1 cellular context compared by ENCODE assay signal in the genomic region with DNA sequence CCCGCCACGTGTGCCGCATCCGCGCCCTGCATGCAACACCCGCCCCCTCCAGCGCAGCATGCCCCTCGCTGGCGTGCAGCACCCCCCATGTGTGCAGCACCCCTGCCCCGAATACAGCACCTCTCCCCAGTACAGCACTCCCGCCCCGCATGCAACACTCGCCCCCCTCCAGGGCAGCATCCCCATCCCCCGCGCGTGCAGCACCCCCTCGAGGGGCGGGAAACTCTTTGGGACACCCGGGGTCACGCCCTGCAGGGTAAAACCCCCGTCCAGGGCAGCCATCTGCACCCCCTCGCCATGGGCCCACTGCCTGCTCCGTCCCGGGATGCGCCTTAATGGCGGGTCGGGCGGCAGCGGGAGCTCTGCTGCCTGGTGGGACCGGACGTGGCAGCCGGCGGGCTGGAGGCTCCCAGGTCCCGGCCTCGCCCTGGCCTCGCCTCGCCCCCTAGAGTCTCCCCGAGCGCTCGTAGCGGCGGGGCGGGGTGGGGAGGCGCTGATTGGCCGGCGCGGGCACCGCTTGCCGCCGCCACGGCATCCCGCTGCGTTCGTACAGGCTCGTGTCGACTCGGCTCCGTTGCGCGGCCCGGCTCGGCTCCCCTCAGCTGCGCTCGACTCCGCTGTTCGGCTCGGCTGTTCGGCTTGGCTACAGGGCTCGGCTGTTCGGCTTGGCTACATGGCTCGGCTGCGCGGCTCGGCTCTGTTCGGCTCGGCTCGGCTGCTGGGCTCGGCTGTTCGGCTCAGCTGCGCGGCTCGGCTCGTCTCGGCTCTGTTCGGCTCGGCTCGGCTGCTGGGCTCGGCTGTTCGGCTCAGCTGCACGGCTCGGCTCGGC.
TF ChIP-seq lines count a peak whose summit lies in the region.

No MANE protein-coding gene starts in this region.

TF ChIP-seq in HepG2, 621 proteins besides CTCF, POLR2A, EP300 and RAD21 (continued from another document and continues in another):
- TF ChIP-seq SMAD1 (CRISPR knock-in tag; IDR thresholded peaks at IDR 0.05; ENCODE audit: borderline replicate concordance, low read depth) (peak; percentile 76; the same call in 1 of the 2 replicates), ZNF335 (CRISPR knock-in tag; IDR thresholded peaks at IDR 0.05) (no peak), PPARG (CRISPR knock-in tag; conservative IDR thresholded peaks at IDR 0.05) (no peak), ZNF547 (CRISPR knock-in tag; IDR thresholded peaks at IDR 0.05) (peak; percentile 47; the same call in 1 of the 2 replicates), ZFX (CRISPR knock-in tag; IDR thresholded peaks at IDR 0.05; ENCODE audit: low read depth) (peak; percentile 40; the same call in 1 of the 2 replicates), SAFB2 (CRISPR knock-in tag; IDR thresholded peaks at IDR 0.05; ENCODE audit: borderline replicate concordance, low read depth) (0 out of 2 replicates have a peak, but pooled peaks have one; percentile 35), THYN1 (CRISPR knock-in tag; IDR thresholded peaks at IDR 0.05; ENCODE audit: borderline replicate concordance, low read depth) (no peak), YY1 (IDR thresholded peaks at IDR 0.05; ENCODE audit: insufficient read depth, insufficient replicate concordance, low read depth, low read length) (peak; percentile 37), ZFY (CRISPR knock-in tag; IDR thresholded peaks at IDR 0.05) (peak; percentile 45; the same call in 1 of the 2 replicates), ZNF746 (CRISPR knock-in tag; IDR thresholded peaks at IDR 0.05) (no peak), ZNF569 (CRISPR knock-in tag; IDR thresholded peaks at IDR 0.05; ENCODE audit: borderline replicate concordance) (no peak), HOXA3 (CRISPR knock-in tag; IDR thresholded peaks at IDR 0.05) (peak; percentile 54), ZNF44 (CRISPR knock-in tag; IDR thresholded peaks at IDR 0.05) (no peak), RBM22 (optimal IDR thresholded peaks at IDR 0.05; ENCODE audit: low read length) (no peak), ZNF343 (CRISPR knock-in tag; IDR thresholded peaks at IDR 0.05) (peak; percentile 82; the same call in 1 of the 2 replicates), NFE2 (CRISPR knock-in tag; IDR thresholded peaks at IDR 0.05) (no peak), ZNF629 (CRISPR knock-in tag; conservative IDR thresholded peaks at IDR 0.05) (no peak), ZNF614 (CRISPR knock-in tag; IDR thresholded peaks at IDR 0.05; ENCODE audit: borderline replicate concordance) (0 out of 2 replicates have a peak, but pooled peaks have one; percentile 29), SRF (IDR thresholded peaks at IDR 0.05; ENCODE audit: low read depth, low read length) (no peak), ZNF263 (CRISPR knock-in tag; IDR thresholded peaks at IDR 0.05) (peak; percentile 36; the same call in 1 of the 2 replicates), GABPB1 (CRISPR knock-in tag; IDR thresholded peaks at IDR 0.05) (peak; percentile 57; the same call in 1 of the 2 replicates), ZNF460 (CRISPR knock-in tag; IDR thresholded peaks at IDR 0.05; ENCODE audit: borderline replicate concordance) (no peak), ZNF761 (CRISPR knock-in tag; conservative IDR thresholded peaks at IDR 0.05) (0 out of 2 replicates have a peak, but pooled peaks have one; percentile 59), HDAC2 (CRISPR knock-in tag; IDR thresholded peaks at IDR 0.05) (no peak), HOXD1 (CRISPR knock-in tag; IDR thresholded peaks at IDR 0.05) (0 out of 2 replicates have a peak, but pooled peaks have one; percentile 36), KDM5B (CRISPR knock-in tag; IDR thresholded peaks at IDR 0.05; ENCODE audit: borderline replicate concordance) (peak; percentile 71), MED13 (CRISPR knock-in tag; IDR thresholded peaks at IDR 0.05) (no peak), ZNF260 (CRISPR knock-in tag; IDR thresholded peaks at IDR 0.05; ENCODE audit: borderline replicate concordance, low read depth) (no peak)
- TF ChIP-seq, protein P1, sequence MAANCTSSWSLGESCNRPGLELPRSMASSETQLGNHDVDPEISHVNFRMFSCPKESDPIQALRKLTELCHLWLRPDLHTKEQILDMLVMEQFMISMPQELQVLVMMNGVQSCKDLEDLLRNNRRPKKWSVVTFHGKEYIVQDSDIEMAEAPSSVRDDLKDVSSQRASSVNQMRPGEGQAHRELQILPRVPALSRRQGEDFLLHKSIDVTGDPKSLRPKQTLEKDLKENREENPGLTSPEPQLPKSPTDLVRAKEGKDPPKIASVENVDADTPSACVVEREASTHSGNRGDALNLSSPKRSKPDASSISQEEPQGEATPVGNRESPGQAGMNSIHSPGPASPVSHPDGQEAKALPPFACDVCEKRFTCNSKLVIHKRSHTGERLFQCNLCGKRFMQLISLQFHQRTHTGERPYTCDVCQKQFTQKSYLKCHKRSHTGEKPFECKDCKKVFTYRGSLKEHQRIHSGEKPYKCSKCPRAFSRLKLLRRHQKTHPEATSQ (CRISPR knock-in tag; IDR thresholded peaks at IDR 0.05; ENCODE audit: borderline replicate concordance), result no peak
- TF ChIP-seq, protein P2, sequence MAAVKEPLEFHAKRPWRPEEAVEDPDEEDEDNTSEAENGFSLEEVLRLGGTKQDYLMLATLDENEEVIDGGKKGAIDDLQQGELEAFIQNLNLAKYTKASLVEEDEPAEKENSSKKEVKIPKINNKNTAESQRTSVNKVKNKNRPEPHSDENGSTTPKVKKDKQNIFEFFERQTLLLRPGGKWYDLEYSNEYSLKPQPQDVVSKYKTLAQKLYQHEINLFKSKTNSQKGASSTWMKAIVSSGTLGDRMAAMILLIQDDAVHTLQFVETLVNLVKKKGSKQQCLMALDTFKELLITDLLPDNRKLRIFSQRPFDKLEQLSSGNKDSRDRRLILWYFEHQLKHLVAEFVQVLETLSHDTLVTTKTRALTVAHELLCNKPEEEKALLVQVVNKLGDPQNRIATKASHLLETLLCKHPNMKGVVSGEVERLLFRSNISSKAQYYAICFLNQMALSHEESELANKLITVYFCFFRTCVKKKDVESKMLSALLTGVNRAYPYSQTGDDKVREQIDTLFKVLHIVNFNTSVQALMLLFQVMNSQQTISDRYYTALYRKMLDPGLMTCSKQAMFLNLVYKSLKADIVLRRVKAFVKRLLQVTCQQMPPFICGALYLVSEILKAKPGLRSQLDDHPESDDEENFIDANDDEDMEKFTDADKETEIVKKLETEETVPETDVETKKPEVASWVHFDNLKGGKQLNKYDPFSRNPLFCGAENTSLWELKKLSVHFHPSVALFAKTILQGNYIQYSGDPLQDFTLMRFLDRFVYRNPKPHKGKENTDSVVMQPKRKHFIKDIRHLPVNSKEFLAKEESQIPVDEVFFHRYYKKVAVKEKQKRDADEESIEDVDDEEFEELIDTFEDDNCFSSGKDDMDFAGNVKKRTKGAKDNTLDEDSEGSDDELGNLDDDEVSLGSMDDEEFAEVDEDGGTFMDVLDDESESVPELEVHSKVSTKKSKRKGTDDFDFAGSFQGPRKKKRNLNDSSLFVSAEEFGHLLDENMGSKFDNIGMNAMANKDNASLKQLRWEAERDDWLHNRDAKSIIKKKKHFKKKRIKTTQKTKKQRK (IDR thresholded peaks at IDR 0.05; ENCODE audit: low read length), result no peak
- TF ChIP-seq, protein P3, sequence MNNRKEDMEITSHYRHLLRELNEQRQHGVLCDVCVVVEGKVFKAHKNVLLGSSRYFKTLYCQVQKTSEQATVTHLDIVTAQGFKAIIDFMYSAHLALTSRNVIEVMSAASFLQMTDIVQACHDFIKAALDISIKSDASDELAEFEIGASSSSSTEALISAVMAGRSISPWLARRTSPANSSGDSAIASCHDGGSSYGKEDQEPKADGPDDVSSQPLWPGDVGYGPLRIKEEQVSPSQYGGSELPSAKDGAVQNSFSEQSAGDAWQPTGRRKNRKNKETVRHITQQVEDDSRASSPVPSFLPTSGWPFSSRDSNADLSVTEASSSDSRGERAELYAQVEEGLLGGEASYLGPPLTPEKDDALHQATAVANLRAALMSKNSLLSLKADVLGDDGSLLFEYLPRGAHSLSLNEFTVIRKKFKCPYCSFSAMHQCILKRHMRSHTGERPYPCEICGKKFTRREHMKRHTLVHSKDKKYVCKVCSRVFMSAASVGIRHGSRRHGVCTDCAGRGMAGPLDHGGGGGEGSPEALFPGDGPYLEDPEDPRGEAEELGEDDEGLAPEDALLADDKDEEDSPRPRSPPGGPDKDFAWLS (CRISPR knock-in tag; IDR thresholded peaks at IDR 0.05; ENCODE audit: borderline replicate concordance), result no peak
- TF ChIP-seq, protein P4, sequence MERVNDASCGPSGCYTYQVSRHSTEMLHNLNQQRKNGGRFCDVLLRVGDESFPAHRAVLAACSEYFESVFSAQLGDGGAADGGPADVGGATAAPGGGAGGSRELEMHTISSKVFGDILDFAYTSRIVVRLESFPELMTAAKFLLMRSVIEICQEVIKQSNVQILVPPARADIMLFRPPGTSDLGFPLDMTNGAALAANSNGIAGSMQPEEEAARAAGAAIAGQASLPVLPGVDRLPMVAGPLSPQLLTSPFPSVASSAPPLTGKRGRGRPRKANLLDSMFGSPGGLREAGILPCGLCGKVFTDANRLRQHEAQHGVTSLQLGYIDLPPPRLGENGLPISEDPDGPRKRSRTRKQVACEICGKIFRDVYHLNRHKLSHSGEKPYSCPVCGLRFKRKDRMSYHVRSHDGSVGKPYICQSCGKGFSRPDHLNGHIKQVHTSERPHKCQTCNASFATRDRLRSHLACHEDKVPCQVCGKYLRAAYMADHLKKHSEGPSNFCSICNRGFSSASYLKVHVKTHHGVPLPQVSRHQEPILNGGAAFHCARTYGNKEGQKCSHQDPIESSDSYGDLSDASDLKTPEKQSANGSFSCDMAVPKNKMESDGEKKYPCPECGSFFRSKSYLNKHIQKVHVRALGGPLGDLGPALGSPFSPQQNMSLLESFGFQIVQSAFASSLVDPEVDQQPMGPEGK (CRISPR knock-in tag; IDR thresholded peaks at IDR 0.05), result 0 out of 2 replicates have a peak, but pooled peaks have one; percentile 44
- TF ChIP-seq, protein P5, sequence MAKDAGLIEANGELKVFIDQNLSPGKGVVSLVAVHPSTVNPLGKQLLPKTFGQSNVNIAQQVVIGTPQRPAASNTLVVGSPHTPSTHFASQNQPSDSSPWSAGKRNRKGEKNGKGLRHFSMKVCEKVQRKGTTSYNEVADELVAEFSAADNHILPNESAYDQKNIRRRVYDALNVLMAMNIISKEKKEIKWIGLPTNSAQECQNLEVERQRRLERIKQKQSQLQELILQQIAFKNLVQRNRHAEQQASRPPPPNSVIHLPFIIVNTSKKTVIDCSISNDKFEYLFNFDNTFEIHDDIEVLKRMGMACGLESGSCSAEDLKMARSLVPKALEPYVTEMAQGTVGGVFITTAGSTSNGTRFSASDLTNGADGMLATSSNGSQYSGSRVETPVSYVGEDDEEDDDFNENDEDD (CRISPR knock-in tag; IDR thresholded peaks at IDR 0.05; ENCODE audit: borderline replicate concordance), result peak; percentile 87
- TF ChIP-seq, protein P6, sequence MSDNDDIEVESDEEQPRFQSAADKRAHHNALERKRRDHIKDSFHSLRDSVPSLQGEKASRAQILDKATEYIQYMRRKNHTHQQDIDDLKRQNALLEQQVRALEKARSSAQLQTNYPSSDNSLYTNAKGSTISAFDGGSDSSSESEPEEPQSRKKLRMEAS (IDR thresholded peaks at IDR 0.05), result peak; percentile 82
- TF ChIP-seq, protein P7, sequence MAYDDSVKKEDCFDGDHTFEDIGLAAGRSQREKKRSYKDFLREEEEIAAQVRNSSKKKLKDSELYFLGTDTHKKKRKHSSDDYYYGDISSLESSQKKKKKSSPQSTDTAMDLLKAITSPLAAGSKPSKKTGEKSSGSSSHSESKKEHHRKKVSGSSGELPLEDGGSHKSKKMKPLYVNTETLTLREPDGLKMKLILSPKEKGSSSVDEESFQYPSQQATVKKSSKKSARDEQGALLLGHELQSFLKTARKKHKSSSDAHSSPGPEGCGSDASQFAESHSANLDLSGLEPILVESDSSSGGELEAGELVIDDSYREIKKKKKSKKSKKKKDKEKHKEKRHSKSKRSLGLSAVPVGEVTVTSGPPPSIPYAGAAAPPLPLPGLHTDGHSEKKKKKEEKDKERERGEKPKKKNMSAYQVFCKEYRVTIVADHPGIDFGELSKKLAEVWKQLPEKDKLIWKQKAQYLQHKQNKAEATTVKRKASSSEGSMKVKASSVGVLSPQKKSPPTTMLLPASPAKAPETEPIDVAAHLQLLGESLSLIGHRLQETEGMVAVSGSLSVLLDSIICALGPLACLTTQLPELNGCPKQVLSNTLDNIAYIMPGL (CRISPR knock-in tag; IDR thresholded peaks at IDR 0.05; ENCODE audit: borderline replicate concordance in 1 of 2, low read depth in 1 of 2), result peak; percentile 33 to 42; a peak in 2 of 4 replicates
- TF ChIP-seq, protein P8, sequence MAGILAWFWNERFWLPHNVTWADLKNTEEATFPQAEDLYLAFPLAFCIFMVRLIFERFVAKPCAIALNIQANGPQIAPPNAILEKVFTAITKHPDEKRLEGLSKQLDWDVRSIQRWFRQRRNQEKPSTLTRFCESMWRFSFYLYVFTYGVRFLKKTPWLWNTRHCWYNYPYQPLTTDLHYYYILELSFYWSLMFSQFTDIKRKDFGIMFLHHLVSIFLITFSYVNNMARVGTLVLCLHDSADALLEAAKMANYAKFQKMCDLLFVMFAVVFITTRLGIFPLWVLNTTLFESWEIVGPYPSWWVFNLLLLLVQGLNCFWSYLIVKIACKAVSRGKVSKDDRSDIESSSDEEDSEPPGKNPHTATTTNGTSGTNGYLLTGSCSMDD (CRISPR knock-in tag; IDR thresholded peaks at IDR 0.05), result no peak
- TF ChIP-seq, protein P9, sequence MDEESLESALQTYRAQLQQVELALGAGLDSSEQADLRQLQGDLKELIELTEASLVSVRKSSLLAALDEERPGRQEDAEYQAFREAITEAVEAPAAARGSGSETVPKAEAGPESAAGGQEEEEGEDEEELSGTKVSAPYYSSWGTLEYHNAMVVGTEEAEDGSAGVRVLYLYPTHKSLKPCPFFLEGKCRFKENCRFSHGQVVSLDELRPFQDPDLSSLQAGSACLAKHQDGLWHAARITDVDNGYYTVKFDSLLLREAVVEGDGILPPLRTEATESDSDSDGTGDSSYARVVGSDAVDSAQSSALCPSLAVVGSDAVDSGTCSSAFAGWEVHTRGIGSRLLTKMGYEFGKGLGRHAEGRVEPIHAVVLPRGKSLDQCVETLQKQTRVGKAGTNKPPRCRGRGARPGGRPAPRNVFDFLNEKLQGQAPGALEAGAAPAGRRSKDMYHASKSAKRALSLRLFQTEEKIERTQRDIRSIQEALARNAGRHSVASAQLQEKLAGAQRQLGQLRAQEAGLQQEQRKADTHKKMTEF (CRISPR knock-in tag; IDR thresholded peaks at IDR 0.05), result 0 out of 2 replicates have a peak, but pooled peaks have one; percentile 15
- TF ChIP-seq, protein P10, sequence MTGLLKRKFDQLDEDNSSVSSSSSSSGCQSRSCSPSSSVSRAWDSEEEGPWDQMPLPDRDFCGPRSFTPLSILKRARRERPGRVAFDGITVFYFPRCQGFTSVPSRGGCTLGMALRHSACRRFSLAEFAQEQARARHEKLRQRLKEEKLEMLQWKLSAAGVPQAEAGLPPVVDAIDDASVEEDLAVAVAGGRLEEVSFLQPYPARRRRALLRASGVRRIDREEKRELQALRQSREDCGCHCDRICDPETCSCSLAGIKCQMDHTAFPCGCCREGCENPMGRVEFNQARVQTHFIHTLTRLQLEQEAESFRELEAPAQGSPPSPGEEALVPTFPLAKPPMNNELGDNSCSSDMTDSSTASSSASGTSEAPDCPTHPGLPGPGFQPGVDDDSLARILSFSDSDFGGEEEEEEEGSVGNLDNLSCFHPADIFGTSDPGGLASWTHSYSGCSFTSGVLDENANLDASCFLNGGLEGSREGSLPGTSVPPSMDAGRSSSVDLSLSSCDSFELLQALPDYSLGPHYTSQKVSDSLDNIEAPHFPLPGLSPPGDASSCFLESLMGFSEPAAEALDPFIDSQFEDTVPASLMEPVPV (CRISPR knock-in tag; IDR thresholded peaks at IDR 0.05), result 0 out of 2 replicates have a peak, but pooled peaks have one; percentile 41
- TF ChIP-seq, protein P11, sequence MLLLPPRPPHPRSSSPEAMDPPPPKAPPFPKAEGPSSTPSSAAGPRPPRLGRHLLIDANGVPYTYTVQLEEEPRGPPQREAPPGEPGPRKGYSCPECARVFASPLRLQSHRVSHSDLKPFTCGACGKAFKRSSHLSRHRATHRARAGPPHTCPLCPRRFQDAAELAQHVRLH (CRISPR knock-in tag; IDR thresholded peaks at IDR 0.05; ENCODE audit: borderline replicate concordance, low read depth), result peak; percentile 52; the same call in 1 of the 2 replicates
